In the genomic region with DNA sequence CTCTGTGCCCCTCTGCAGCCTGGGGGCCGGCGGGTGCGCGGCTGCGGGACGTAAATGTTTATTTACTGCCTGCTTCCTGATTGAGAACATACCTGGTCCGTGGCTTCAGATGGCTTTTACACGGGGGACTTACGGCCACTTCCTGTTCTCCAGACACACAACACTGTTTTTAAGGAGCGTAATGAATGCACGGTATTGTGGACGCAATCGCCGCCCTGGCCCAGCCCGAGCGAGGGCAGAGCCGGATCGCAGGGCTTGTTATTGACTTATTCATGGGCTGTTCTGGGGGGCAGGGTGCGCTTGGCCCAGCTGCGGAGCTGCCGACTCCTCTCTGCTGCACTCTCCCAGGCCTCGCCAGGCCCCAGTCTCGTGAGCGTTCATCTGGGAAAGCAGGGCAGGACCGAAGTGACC, we compare ENCODE assay signal across 20 cellular contexts. TPM values are rescaled to one million over a fixed set of nuclear protein-coding genes. Genes with fewer than 3 reads are reported as not detected.
A peak's percentile ranks its signal among the peaks of the same experiment; 100 is the strongest.
DNase-seq lines count a peak whose midpoint lies in the region; ATAC-seq and TF ChIP-seq lines count a peak whose summit lies in the region.
"Had no signal": no experiment of that assay in that cellular context is flagged by ENCODE, and none has a peak within 500 bp of the region (broad histone marks: within the 10 kb centered on the region; RNA-seq: fewer than 3 reads in every experiment).

No MANE protein-coding gene starts in this region.

- peak; percentile 52 for DNase-seq in natural killer cell treated with Interleukin-12 subunit alpha and Interleukin-12 subunit beta and Interleukin-15 and Interleukin-18, amount 100 ng/mL, for 72 hours (ENCODE audit: low spot score)
- DNase-seq in natural killer cell (no peak), left colon (no peak), posterior cingulate gyrus (peak; percentile 65 to 97 (median 77)), NCI-H82 (lab: John Stamatoyannopoulos, UW) (no peak), SW480 (ENCODE audit: low spot score) (no peak), T-helper 17 cell (no peak), NCI-H526 treated with DMSO at 0.1 percent for 48 hours (lab: John Stamatoyannopoulos, UW) (no peak)
- DNase-seq: activated CD4-positive, CD25-positive, alpha-beta regulatory T cell treated with anti-CD3 and anti-CD28 coated beads, Interleukin-2, amount 50 U/mL, for 72 hours; amniotic stem cell; colonic mucosa; foreskin keratinocyte; NCI-H2029; NCI-H524; stimulated activated CD4-positive, alpha-beta T cell treated with anti-CD3 and anti-CD28 coated beads, Interleukin-4, amount 100 ng/mL, for 4 hours had no signal

- no peak for ATAC-seq in natural killer cell treated with Interleukin-12 subunit alpha and Interleukin-12 subunit beta and Interleukin-15 and Interleukin-18, amount 100 ng/mL, for 72 hours
- ATAC-seq in natural killer cell (no peak), left colon (peak; percentile 59), T-helper 17 cell (no peak)
- ATAC-seq: foreskin keratinocyte had no signal

- H3K4me3 Mint-ChIP-seq in natural killer cell treated with Interleukin-12 subunit alpha and Interleukin-12 subunit beta and Interleukin-15 and Interleukin-18, amount 100 ng/mL, for 72 hours: no peak overlapping the region
- H3K4me3 Mint-ChIP-seq in natural killer cell (no peak overlapping the region), T-helper 17 cell (no peak overlapping the region)
- H3K4me3 Mint-ChIP-seq: memory B cell had no signal

- H3K9me3 ChIP-seq in T-helper 17 cell (ENCODE audit: control insufficient read depth, low read length, poor library complexity, severe bottlenecking): no peaks in the 10 kb centered on the region
- H3K9me3 ChIP-seq: colonic mucosa, SJSA1, tibial artery had no signal

- no peak for TF ChIP-seq CTCF in natural killer cell (IDR thresholded peaks at IDR 0.05)

- peaks cover 0 to 12% of the 10 kb centered on the region in 2 donors for H3K4me1 Mint-ChIP-seq in natural killer cell treated with Interleukin-12 subunit alpha and Interleukin-12 subunit beta and Interleukin-15 and Interleukin-18, amount 100 ng/mL, for 72 hours (ENCODE audit: low read depth in 2 of 2)
- H3K4me1 Mint-ChIP-seq in natural killer cell (peaks cover 9 to 11% of the 10 kb centered on the region in 2 donors), T-helper 17 cell (peaks cover under 1% of the 10 kb centered on the region)

- H3K27me3 Mint-ChIP-seq in natural killer cell treated with Interleukin-12 subunit alpha and Interleukin-12 subunit beta and Interleukin-15 and Interleukin-18, amount 100 ng/mL, for 72 hours: no peaks in the 10 kb centered on the region
- H3K27me3 Mint-ChIP-seq in natural killer cell (ENCODE audit: low read depth in 2 of 2): no peaks in the 10 kb centered on the region
- peaks cover 10% of the 10 kb centered on the region for H3K27me3 Mint-ChIP-seq in T-helper 17 cell

- intact Hi-C loops in natural killer cell (cut with micrococcal nuclease) (no loop called here), left colon (cut with DNase I, micrococcal nuclease) (no loop called here), posterior cingulate gyrus (cut with DNase I) (no loop called here)

- no peaks in the 10 kb centered on the region for H3K36me3 Mint-ChIP-seq in natural killer cell treated with Interleukin-12 subunit alpha and Interleukin-12 subunit beta and Interleukin-15 and Interleukin-18, amount 100 ng/mL, for 72 hours
- H3K36me3 Mint-ChIP-seq in natural killer cell: no peaks in the 10 kb centered on the region
- no peaks in the 10 kb centered on the region for H3K36me3 Mint-ChIP-seq in T-helper 17 cell (ENCODE audit: low read depth)
- H3K36me3 Mint-ChIP-seq: memory B cell had no signal

- H3K9me3 Mint-ChIP-seq in natural killer cell treated with Interleukin-12 subunit alpha and Interleukin-12 subunit beta and Interleukin-15 and Interleukin-18, amount 100 ng/mL, for 72 hours: no peaks in the 10 kb centered on the region
- no peaks in the 10 kb centered on the region for H3K9me3 Mint-ChIP-seq in natural killer cell
- H3K9me3 Mint-ChIP-seq: memory B cell had no signal

- no peak overlapping the region for H3K27ac Mint-ChIP-seq in natural killer cell treated with Interleukin-12 subunit alpha and Interleukin-12 subunit beta and Interleukin-15 and Interleukin-18, amount 100 ng/mL, for 72 hours
- H3K27ac Mint-ChIP-seq in natural killer cell (no peak overlapping the region), T-helper 17 cell (no peak overlapping the region)
- H3K27ac Mint-ChIP-seq: memory B cell had no signal

RNA-seq across cellular contexts. Expression of a gene that starts 52.8 kb away (rescaled TPM):
- not detected for total RNA-seq in natural killer cell treated with Interleukin-12 subunit alpha and Interleukin-12 subunit beta and Interleukin-15 and Interleukin-18, amount 100 ng/mL, for 72 hours
- total RNA-seq in natural killer cell (not detected), left colon (not detected), T-helper 17 cell (not detected)
- total RNA-seq: colonic mucosa, foreskin keratinocyte, OCI-LY7, SJSA1, skeletal muscle tissue had no signal

Comparison
In these comparisons a context has a peak if more than half of its experiments do, and no peak if none do; other contexts are left out.
1. DNase-seq: peak in natural killer cell treated with Interleukin-12 subunit alpha and Interleukin-12 subunit beta and Interleukin-15 and Interleukin-18, amount 100 ng/mL, for 72 hours (single experiment) and posterior cingulate gyrus (10 of 10); none in natural killer cell (single experiment), left colon (0 of 2), NCI-H82 (single experiment), SW480 (single experiment), T-helper 17 cell (0 of 3) and NCI-H526 treated with DMSO at 0.1 percent for 48 hours (single experiment).